Comparison of ENCODE assay signal across 8 cellular contexts in genomic region chr2:152573168-152573567, GRCh38.
DNase-seq lines count a peak whose midpoint lies in the region; ATAC-seq and TF ChIP-seq lines count a peak whose summit lies in the region.

No MANE protein-coding gene starts in this region.

- H3F3A ChIP-seq in GM23338 (replicated peaks; ENCODE audit: low read depth) = no peaks in the 10 kb centered on the region

- no peak for TF ChIP-seq POLR2A in gastroesophageal sphincter (IDR thresholded peaks at IDR 0.05)

- H3K4me1 ChIP-seq in gastroesophageal sphincter (peaks cover 0 to 8% (median 0%) of the 10 kb centered on the region in 3 donors), GM23338 (ENCODE audit: insufficient read depth) (peaks cover 7% of the 10 kb centered on the region)

- no peak overlapping the region for H3K4me3 ChIP-seq in gastroesophageal sphincter
- H3K4me3 ChIP-seq in GM23338 = no peak overlapping the region

- H3K79me2 ChIP-seq in GM23338 (replicated peaks; ENCODE audit: insufficient read depth) = no peaks in the 10 kb centered on the region; the same call in 1 of the 2 replicates

- H3K4me3 Mint-ChIP-seq in CD14-positive monocyte = no peak overlapping the region
- H3K4me3 Mint-ChIP-seq in activated CD4-positive, alpha-beta T cell treated with anti-CD3 and anti-CD28 coated beads, Interleukin-2, amount 10 ng/mL, durations not matched to agents 24 days and 14 days = no peak overlapping the region
- H3K4me3 Mint-ChIP-seq in GM23338 = no peak overlapping the region

- H3K4me1 Mint-ChIP-seq in CD14-positive monocyte (peaks cover 11% of the 10 kb centered on the region), GM23338 (no peaks in the 10 kb centered on the region)
- H3K4me1 Mint-ChIP-seq in activated CD4-positive, alpha-beta T cell treated with anti-CD3 and anti-CD28 coated beads, Interleukin-2, amount 10 ng/mL, durations not matched to agents 24 days and 14 days = peaks cover 5% of the 10 kb centered on the region

- H2AFZ ChIP-seq in GM23338 = no peak overlapping the region

- H4K20me1 ChIP-seq in GM23338 (replicated peaks; ENCODE audit: insufficient read depth) = peaks cover 11% of the 10 kb centered on the region; the same call in 1 of the 2 replicates

- H3K27ac ChIP-seq in gastroesophageal sphincter = no peak overlapping the region
- no peak overlapping the region for H3K27ac ChIP-seq in GM23338 (ENCODE audit: low read depth)

- H3K9me3 ChIP-seq in gastroesophageal sphincter = no peaks in the 10 kb centered on the region

- H3K36me3 ChIP-seq in gastroesophageal sphincter (no peaks in the 10 kb centered on the region), GM23338 (ENCODE audit: insufficient read depth) (no peaks in the 10 kb centered on the region)

- peak; percentile 93 for ATAC-seq in GM19395 (IDR thresholded peaks at IDR 0.05; ENCODE audit: unreplicated experiment)
- peak; percentile 98 for ATAC-seq in HG03442 (IDR thresholded peaks at IDR 0.05; ENCODE audit: unreplicated experiment)
- ATAC-seq in gastroesophageal sphincter = peak; percentile 68
- no peak for ATAC-seq in GM23338

- H3K27me3 ChIP-seq in gastroesophageal sphincter (no peaks in the 10 kb centered on the region), GM23338 (ENCODE audit: insufficient read depth) (no peaks in the 10 kb centered on the region)

- no peaks in the 10 kb centered on the region for H3K27me3 Mint-ChIP-seq in CD14-positive monocyte (ENCODE audit: low read depth in 3 of 3)
- H3K27me3 Mint-ChIP-seq in activated CD4-positive, alpha-beta T cell treated with anti-CD3 and anti-CD28 coated beads, Interleukin-2, amount 10 ng/mL, durations not matched to agents 24 days and 14 days = no peaks in the 10 kb centered on the region
- H3K27me3 Mint-ChIP-seq in GM23338 (ENCODE audit: insufficient read depth, low read depth, poor library complexity) = no peaks in the 10 kb centered on the region

- no peak for TF ChIP-seq EP300 in gastroesophageal sphincter (IDR thresholded peaks at IDR 0.05)

- no peaks in the 10 kb centered on the region for H3K9me3 Mint-ChIP-seq in CD14-positive monocyte
- no peaks in the 10 kb centered on the region for H3K9me3 Mint-ChIP-seq in activated CD4-positive, alpha-beta T cell treated with anti-CD3 and anti-CD28 coated beads, Interleukin-2, amount 10 ng/mL, durations not matched to agents 24 days and 14 days
- no peaks in the 10 kb centered on the region for H3K9me3 Mint-ChIP-seq in GM23338

- H3K27ac Mint-ChIP-seq in CD14-positive monocyte = peak overlapping the region in 2 of 7 donors; percentile 61 to 65
- peak overlapping the region; percentile 19 for H3K27ac Mint-ChIP-seq in activated CD4-positive, alpha-beta T cell treated with anti-CD3 and anti-CD28 coated beads, Interleukin-2, amount 10 ng/mL, durations not matched to agents 24 days and 14 days
- no peak overlapping the region for H3K27ac Mint-ChIP-seq in GM23338

- H3K4me2 ChIP-seq in GM23338 = no peak overlapping the region

- H3K9me2 ChIP-seq in GM23338 (ENCODE audit: insufficient read depth) = no peaks in the 10 kb centered on the region

- DNase-seq in CD14-positive monocyte (ENCODE audit: low spot score) = peak; percentile 76
- DNase-seq in activated CD4-positive, alpha-beta T cell treated with anti-CD3 and anti-CD28 coated beads, Interleukin-2, amount 10 ng/mL, durations not matched to agents 24 days and 14 days = peak; percentile 70
- DNase-seq in stimulated activated CD8-positive, alpha-beta memory T cell treated with anti-CD3 and anti-CD28 coated beads, Interleukin-15, amount 100 ng/mL, for 48 hours (ENCODE audit: low read depth in 2 of 2) = peak; percentile 27 to 47
- DNase-seq in T1000 (lab: John Stamatoyannopoulos, UW) = no peak
- DNase-seq in GM23338 (ENCODE audit: low spot score) = no peak

- intact Hi-C loops in CD14-positive monocyte (cut with micrococcal nuclease) = loop anchor here in 1 of 2 donors (5.0 kb wide), 1 partner anchor 39 kb away; no protein-coding TSS in a partner anchor
- intact Hi-C loops in activated CD4-positive, alpha-beta T cell treated with anti-CD3 and anti-CD28 coated beads, Interleukin-2, amount 10 ng/mL, durations not matched to agents 24 days and 14 days (cut with micrococcal nuclease) = loop anchor here (1.0 to 5.0 kb wide), 4 partner anchors 66 to 396 kb away; partner anchors contain the start of gene STAM2

- WGBS in gastroesophageal sphincter (ENCODE audit: low coverage in 1 of 2), 2 donors = 37 to 76% methylated on average over 3 to 4 of the region's 4 CpGs

- TF ChIP-seq CTCF in CD14-positive monocyte (IDR thresholded peaks at IDR 0.05) (no peak), gastroesophageal sphincter (IDR thresholded peaks at IDR 0.05) (no peak), GM23338 (conservative IDR thresholded peaks at IDR 0.05; ENCODE audit: low read depth in 2 of 2) (no peak)

- H3K36me3 Mint-ChIP-seq in CD14-positive monocyte (no peaks in the 10 kb centered on the region), GM23338 (ENCODE audit: low read depth) (peaks cover 5% of the 10 kb centered on the region; the same call in 2 of the 3 replicates)
- H3K36me3 Mint-ChIP-seq in activated CD4-positive, alpha-beta T cell treated with anti-CD3 and anti-CD28 coated beads, Interleukin-2, amount 10 ng/mL, durations not matched to agents 24 days and 14 days (ENCODE audit: low read depth) = no peaks in the 10 kb centered on the region

TF ChIP-seq in GM23338, 12 proteins besides CTCF, POLR2A, EP300 and RAD21 (continues in another document):
- no peak for TF ChIP-seq NANOG (IDR thresholded peaks at IDR 0.05; ENCODE audit: borderline replicate concordance)
- no peak for TF ChIP-seq POLR2AphosphoS5 (IDR thresholded peaks at IDR 0.05; ENCODE audit: low read depth)
- no peak for TF ChIP-seq ETS1 (IDR thresholded peaks at IDR 0.05)
- TF ChIP-seq ZNF114 (CRISPR knock-in tag; IDR thresholded peaks at IDR 0.05) = no peak
- no peak for TF ChIP-seq REST (IDR thresholded peaks at IDR 0.05; ENCODE audit: unreplicated experiment)
- TF ChIP-seq ZNF331 (CRISPR knock-in tag; IDR thresholded peaks at IDR 0.05; ENCODE audit: low read depth) = no peak
- no peak for TF ChIP-seq EZH2 (IDR thresholded peaks at IDR 0.05; ENCODE audit: low read depth, unreplicated experiment)
- no peak for TF ChIP-seq JUNB (IDR thresholded peaks at IDR 0.05; ENCODE audit: unreplicated experiment)
- no peak for TF ChIP-seq CREB1 (CRISPR knock-in tag; IDR thresholded peaks at IDR 0.05; ENCODE audit: low read depth)
- no peak for TF ChIP-seq EZH2phosphoT487 (IDR thresholded peaks at IDR 0.05; ENCODE audit: unreplicated experiment)
- no peak for TF ChIP-seq STAT1 (IDR thresholded peaks at IDR 0.05; ENCODE audit: unreplicated experiment)

Comparison
In these comparisons a context has a peak if more than half of its experiments do, and no peak if none do; other contexts are left out.
1. DNase-seq: peak in CD14-positive monocyte (single experiment), activated CD4-positive, alpha-beta T cell treated with anti-CD3 and anti-CD28 coated beads, Interleukin-2, amount 10 ng/mL, durations not matched to agents 24 days and 14 days (single experiment) and stimulated activated CD8-positive, alpha-beta memory T cell treated with anti-CD3 and anti-CD28 coated beads, Interleukin-15, amount 100 ng/mL, for 48 hours (2 of 2); none in T1000 (single experiment) and GM23338 (single experiment).